16 cellular contexts compared by ENCODE assay signal in the genomic region with DNA sequence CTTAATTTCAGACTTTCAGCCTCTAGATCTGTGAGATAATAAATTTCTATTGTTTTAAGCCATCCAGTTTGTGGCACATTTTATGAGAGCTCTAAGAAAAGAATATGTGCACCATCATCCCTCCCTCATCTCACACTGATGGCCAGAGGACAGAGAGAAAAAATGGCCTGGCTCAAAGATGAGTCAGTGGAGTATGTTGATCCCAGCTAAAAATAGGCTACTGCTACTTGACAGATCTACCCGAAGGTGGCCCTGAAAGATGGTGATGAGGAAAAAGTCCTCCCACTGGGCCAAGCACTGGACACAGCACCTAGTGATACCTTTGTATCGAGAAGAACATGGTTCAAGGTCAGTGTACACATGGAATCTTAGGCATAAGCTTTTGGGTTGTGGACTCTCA.
"Had no signal": no experiment of that assay in that cellular context is flagged by ENCODE, and none has a peak within 500 bp of the region (broad histone marks: within the 10 kb centered on the region; RNA-seq: fewer than 3 reads in every experiment).

No MANE protein-coding gene starts in this region.

- H3K27ac ChIP-seq: breast epithelium, neutrophil, suprapubic skin had no signal

- H3K9me3 ChIP-seq: neutrophil, suprapubic skin had no signal

- H3K36me3 ChIP-seq: breast epithelium, neutrophil, suprapubic skin had no signal

- H3K4me1 ChIP-seq: breast epithelium, suprapubic skin had no signal

- H3K4me3 Mint-ChIP-seq: activated CD4-positive, alpha-beta T cell treated with anti-CD3 and anti-CD28 coated beads, Interleukin-2, amount 10 ng/mL, durations not matched to agents 7 days and 5 days; activated naive CD8-positive, alpha-beta T cell treated with anti-CD3 and anti-CD28 coated beads, Interleukin-2, amount 10 ng/mL, durations not matched to agents 7 days and 5 days; endodermal cell; naive thymus-derived CD4-positive, alpha-beta T cell had no signal

- H3K27ac Mint-ChIP-seq: activated CD4-positive, alpha-beta T cell treated with anti-CD3 and anti-CD28 coated beads, Interleukin-2, amount 10 ng/mL, durations not matched to agents 7 days and 5 days; activated naive CD8-positive, alpha-beta T cell treated with anti-CD3 and anti-CD28 coated beads, Interleukin-2, amount 10 ng/mL, durations not matched to agents 7 days and 5 days; endodermal cell; naive thymus-derived CD4-positive, alpha-beta T cell had no signal

- H3K4me3 ChIP-seq: breast epithelium, suprapubic skin had no signal

- H3K4me1 Mint-ChIP-seq: activated CD4-positive, alpha-beta T cell treated with anti-CD3 and anti-CD28 coated beads, Interleukin-2, amount 10 ng/mL, durations not matched to agents 7 days and 5 days; activated naive CD8-positive, alpha-beta T cell treated with anti-CD3 and anti-CD28 coated beads, Interleukin-2, amount 10 ng/mL, durations not matched to agents 7 days and 5 days; endodermal cell; naive thymus-derived CD4-positive, alpha-beta T cell had no signal

- H3K36me3 Mint-ChIP-seq: activated naive CD8-positive, alpha-beta T cell treated with anti-CD3 and anti-CD28 coated beads, Interleukin-2, amount 10 ng/mL, durations not matched to agents 7 days and 5 days; naive thymus-derived CD4-positive, alpha-beta T cell had no signal

- H3K27me3 Mint-ChIP-seq: activated CD4-positive, alpha-beta T cell treated with anti-CD3 and anti-CD28 coated beads, Interleukin-2, amount 10 ng/mL, durations not matched to agents 7 days and 5 days; activated naive CD8-positive, alpha-beta T cell treated with anti-CD3 and anti-CD28 coated beads, Interleukin-2, amount 10 ng/mL, durations not matched to agents 7 days and 5 days had no signal

- ATAC-seq: left lobe of liver; naive thymus-derived CD4-positive, alpha-beta T cell; stimulated activated naive CD8-positive, alpha-beta T cell treated with anti-CD3 and anti-CD28 coated beads, Interleukin-15, Interleukin-2, amounts not matched to agents 100 U/mL and 50 U/mL, for 24 hours had no signal

- DNase-seq: activated CD4-positive, alpha-beta T cell treated with anti-CD3 and anti-CD28 coated beads, Interleukin-2, amount 10 ng/mL, durations not matched to agents 7 days and 5 days; activated CD4-positive, CD25-positive, alpha-beta regulatory T cell; activated naive CD4-positive, alpha-beta T cell; activated naive CD8-positive, alpha-beta T cell treated with anti-CD3 and anti-CD28 coated beads, Interleukin-2, amount 10 ng/mL, durations not matched to agents 7 days and 5 days; activated T-cell treated with anti-CD3 and anti-CD28 coated beads for 4 hours; anterior cingulate cortex; endodermal cell; islet precursor cell; naive thymus-derived CD4-positive, alpha-beta T cell; stimulated activated CD4-positive, alpha-beta T cell treated with anti-CD3 and anti-CD28 coated beads, Interleukin-4, amount 100 ng/mL, for 1 hour; stimulated activated naive CD8-positive, alpha-beta T cell treated with anti-CD3 and anti-CD28 coated beads, Interleukin-15, Interleukin-2, amounts not matched to agents 100 U/mL and 50 U/mL, for 24 hours; trophoblast cell had no signal

- H3K27me3 ChIP-seq: breast epithelium, neutrophil, suprapubic skin had no signal
